Comparison of ENCODE assay signal across 7 cellular contexts in the genomic region with DNA sequence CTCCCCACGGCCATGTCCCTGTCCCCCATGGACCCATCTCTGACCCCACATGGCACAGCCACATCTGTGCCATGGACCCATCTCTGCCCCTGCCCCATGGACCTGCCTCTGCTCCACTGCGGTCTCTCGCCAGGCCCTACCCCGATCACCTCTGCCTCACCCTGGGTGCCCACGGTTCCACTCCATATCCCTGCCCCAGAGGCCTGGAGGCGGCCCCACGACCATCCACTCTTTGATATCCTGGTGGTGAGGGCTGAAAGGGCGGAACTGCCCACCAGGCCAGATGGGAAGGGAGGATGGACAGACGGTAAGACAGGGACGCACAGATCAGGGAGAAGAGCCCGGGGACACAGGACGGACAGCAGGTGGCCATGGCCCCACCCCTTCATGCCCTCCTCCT. TPM values are rescaled to one million over a fixed set of nuclear protein-coding genes. Genes with fewer than 3 reads are reported as not detected.
DNase-seq lines count a peak whose midpoint lies in the region; TF ChIP-seq lines count a peak whose summit lies in the region.

No MANE protein-coding gene starts in this region.

- no peak overlapping the region for H2BK120ac ChIP-seq in neuronal stem cell (ENCODE audit: low read depth, low read length)

- peak overlapping the region; percentile 84 for H3K18ac ChIP-seq in neuronal stem cell (ENCODE audit: low read length)

- peaks cover 14% of the 10 kb centered on the region for H3K36me3 ChIP-seq in DOHH2 (ENCODE audit: control insufficient read depth, low read length)
- peaks cover 17% of the 10 kb centered on the region for H3K36me3 ChIP-seq in OCI-LY3 (replicated peaks; ENCODE audit: low read depth, low read length)
- H3K36me3 ChIP-seq in neuronal stem cell (replicated peaks in 1 of 2; ENCODE audit: control insufficient read depth in 2 of 2, insufficient read depth in 2 of 2, low read length in 2 of 2): peaks cover 23 to 35% of the 10 kb centered on the region in 2 donors
- no peaks in the 10 kb centered on the region for H3K36me3 ChIP-seq in MM.1S (replicated peaks; ENCODE audit: insufficient read depth, low read length)

- H3K27ac ChIP-seq in DOHH2 (ENCODE audit: low read depth, low read length): no peak overlapping the region
- H3K27ac ChIP-seq in OCI-LY3 (ENCODE audit: low read length): no peak overlapping the region
- peak overlapping the region; percentile 78 for H3K27ac ChIP-seq in epithelial cell of prostate
- H3K27ac ChIP-seq in neuronal stem cell (replicated peaks; ENCODE audit: low read length): no peak overlapping the region
- no peak overlapping the region for H3K27ac ChIP-seq in MM.1S (ENCODE audit: low read length)

- H3K79me2 ChIP-seq in DOHH2 (ENCODE audit: control insufficient read depth, low read length) (no peaks in the 10 kb centered on the region), OCI-LY3 (ENCODE audit: low read length) (no peaks in the 10 kb centered on the region), MM.1S (ENCODE audit: low read length) (no peaks in the 10 kb centered on the region)

- no peaks in the 10 kb centered on the region for H3F3A ChIP-seq in DOHH2 (ENCODE audit: control insufficient read depth, insufficient read depth)
- no peaks in the 10 kb centered on the region for H3F3A ChIP-seq in MM.1S (ENCODE audit: insufficient read depth, low read length)

- H3K23ac ChIP-seq in neuronal stem cell (ENCODE audit: low read depth, low read length, poor library complexity): peak overlapping the region; percentile 97

- H3K9me3 ChIP-seq in DOHH2 (ENCODE audit: control insufficient read depth, insufficient read depth, low read length): no peaks in the 10 kb centered on the region
- H3K9me3 ChIP-seq in OCI-LY3 (ENCODE audit: insufficient read depth, low read length): no peaks in the 10 kb centered on the region
- H3K9me3 ChIP-seq in neuronal stem cell (replicated peaks in 1 of 2; ENCODE audit: control insufficient read depth in 2 of 2, insufficient read depth in 1 of 2, low read depth in 1 of 2, low read length in 2 of 2): no peaks in the 10 kb centered on the region
- H3K9me3 ChIP-seq in MM.1S (replicated peaks; ENCODE audit: insufficient read depth, low read length): no peaks in the 10 kb centered on the region

- no peak overlapping the region for H4K91ac ChIP-seq in neuronal stem cell (ENCODE audit: low read depth, low read length, poor library complexity)

- no peak overlapping the region for H3K14ac ChIP-seq in neuronal stem cell (ENCODE audit: low read length)

- no peak overlapping the region for H2BK15ac ChIP-seq in neuronal stem cell (ENCODE audit: low read length)

- peaks cover 8% of the 10 kb centered on the region; the same call in 1 of the 2 replicates for H3K27me3 ChIP-seq in DOHH2 (ENCODE audit: control insufficient read depth, low read length)
- H3K27me3 ChIP-seq in OCI-LY3 (ENCODE audit: low read depth, low read length): no peaks in the 10 kb centered on the region
- peaks cover 0 to 6% (median 0%) of the 10 kb centered on the region in 3 experiments for H3K27me3 ChIP-seq in neuronal stem cell (ENCODE audit: control insufficient read depth in 3 of 3, insufficient read depth in 3 of 3, low read depth in 1 of 3, low read length in 3 of 3)
- peaks cover 48% of the 10 kb centered on the region for H3K27me3 ChIP-seq in MM.1S (replicated peaks; ENCODE audit: insufficient read depth, low read length)

- H2AK5ac ChIP-seq in neuronal stem cell (ENCODE audit: low read depth, low read length): peak overlapping the region; percentile 99

- no peak overlapping the region for H4K8ac ChIP-seq in neuronal stem cell (ENCODE audit: low read depth, low read length)

- no CpG with 5 or more reads among the region's 12 CpGs for WGBS in neuronal stem cell (ENCODE audit: extremely low coverage in 2 of 2, insufficient read length in 2 of 2, insufficient replicate concordance in 1 of 2), 2 donors

- no peak overlapping the region for H3K4ac ChIP-seq in neuronal stem cell (ENCODE audit: low read length)

- peak overlapping the region; percentile 22; the same call in 1 of the 2 replicates for H3K4me3 ChIP-seq in DOHH2 (ENCODE audit: low read length)
- H3K4me3 ChIP-seq in OCI-LY3 (ENCODE audit: low read length): peak overlapping the region; percentile 32
- no peak overlapping the region for H3K4me3 ChIP-seq in neuronal stem cell (ENCODE audit: low read length in 2 of 2)
- H3K4me3 ChIP-seq in MM.1S (ENCODE audit: low read length): no peak overlapping the region

- DNase-seq in epithelial cell of prostate (ENCODE audit: low read depth, low spot score) (no peak), neuronal stem cell (ENCODE audit: low spot score) (no peak), MM.1S (no peak), GDM1 (lab: John Stamatoyannopoulos, UW) (no peak)
- no peak for DNase-seq in stimulated activated CD4-positive, alpha-beta T cell treated with anti-CD3 and anti-CD28 coated beads, Interleukin-4, amount 100 ng/mL, for 24 hours

- H2AFZ ChIP-seq in OCI-LY3 (ENCODE audit: low read depth, low read length) (no peak overlapping the region), neuronal stem cell (ENCODE audit: low read length) (no peak overlapping the region), MM.1S (ENCODE audit: low read length) (no peak overlapping the region)

- H2BK5ac ChIP-seq in neuronal stem cell (ENCODE audit: low read length): peak overlapping the region; percentile 95

- H3K9me2 ChIP-seq in DOHH2 (replicated peaks; ENCODE audit: control insufficient read depth, low read length) (no peaks in the 10 kb centered on the region), MM.1S (replicated peaks; ENCODE audit: insufficient read depth, low read length) (no peaks in the 10 kb centered on the region)

- no peaks in the 10 kb centered on the region for H3K79me1 ChIP-seq in neuronal stem cell (ENCODE audit: low read depth, low read length)

- H4K20me1 ChIP-seq in DOHH2 (ENCODE audit: control insufficient read depth, insufficient read depth, low read depth, low read length) (no peaks in the 10 kb centered on the region; the same call in 1 of the 2 replicates), OCI-LY3 (ENCODE audit: insufficient read depth, low read length) (0 out of 2 replicates have a peak, but pooled peaks cover 3% of the 10 kb centered on the region), MM.1S (ENCODE audit: insufficient read depth, low read length) (no peaks in the 10 kb centered on the region)

- H3K9ac ChIP-seq in OCI-LY3 (ENCODE audit: low read length) (no peak overlapping the region), neuronal stem cell (ENCODE audit: low read depth, low read length, poor library complexity) (peak overlapping the region; percentile 75), MM.1S (ENCODE audit: low read length) (no peak overlapping the region)

- H3K4me2 ChIP-seq in DOHH2 (ENCODE audit: low read length) (peak overlapping the region; percentile 42), OCI-LY3 (ENCODE audit: low read length) (peak overlapping the region; percentile 49), neuronal stem cell (ENCODE audit: insufficient read depth, low read length, poor library complexity, severe bottlenecking) (no peak overlapping the region), MM.1S (ENCODE audit: low read depth, low read length) (no peak overlapping the region)

- peak overlapping the region; percentile 73 for H2BK12ac ChIP-seq in neuronal stem cell (ENCODE audit: low read length)

- TF ChIP-seq CTCF in DOHH2 (IDR thresholded peaks at IDR 0.05; ENCODE audit: low read depth, low read length, poor library complexity, severe bottlenecking) (no peak), OCI-LY3 (IDR thresholded peaks at IDR 0.05; ENCODE audit: low read depth, low read length) (no peak), MM.1S (IDR thresholded peaks at IDR 0.05; ENCODE audit: low read length) (no peak)

- peaks cover 20% of the 10 kb centered on the region for H3K4me1 ChIP-seq in DOHH2 (ENCODE audit: control insufficient read depth, low read length)
- H3K4me1 ChIP-seq in OCI-LY3 (ENCODE audit: low read length): peaks cover 17% of the 10 kb centered on the region
- H3K4me1 ChIP-seq in neuronal stem cell (ENCODE audit: control insufficient read depth in 2 of 2, insufficient read depth in 1 of 2, low read depth in 1 of 2, low read length in 2 of 2): peaks cover 2 to 19% of the 10 kb centered on the region in 2 donors
- H3K4me1 ChIP-seq in MM.1S (ENCODE audit: low read length): no peaks in the 10 kb centered on the region

RNA-seq across cellular contexts. Expression of gene PTGER1, which starts 0.3 kb away (rescaled TPM):
- 0.26 TPM for polyA plus RNA-seq in neuronal stem cell (2013, experiment 1 of 2)
- polyA plus RNA-seq in neuronal stem cell (2013, experiment 2 of 2): 0.29 TPM

RNA-seq across cellular contexts. Expression of gene GIPC1, which starts 21.1 kb away (rescaled TPM):
- polyA plus RNA-seq in neuronal stem cell (2013, experiment 1 of 2): 47.5 TPM
- polyA plus RNA-seq in neuronal stem cell (2013, experiment 2 of 2): 45.1 TPM

RNA-seq across cellular contexts. Expression of gene PKN1, which starts 41.7 kb away (rescaled TPM):
- polyA plus RNA-seq in neuronal stem cell (2013, experiment 1 of 2): 70.0 TPM
- 68.8 TPM for polyA plus RNA-seq in neuronal stem cell (2013, experiment 2 of 2)

RNA-seq across cellular contexts. Expression of gene DNAJB1, which starts 43.4 kb away (rescaled TPM):
- 49.6 TPM for polyA plus RNA-seq in neuronal stem cell (2013, experiment 1 of 2)
- polyA plus RNA-seq in neuronal stem cell (2013, experiment 2 of 2): 49.2 TPM

RNA-seq across cellular contexts. Expression of gene TECR, which starts 54.6 kb away (rescaled TPM):
- polyA plus RNA-seq in neuronal stem cell (2013, experiment 1 of 2): 225 TPM
- 213 TPM for polyA plus RNA-seq in neuronal stem cell (2013, experiment 2 of 2)

Comparison
In these comparisons a context has a peak if more than half of its experiments do, and no peak if none do; other contexts are left out.
1. H3K4me2 ChIP-seq: peak in DOHH2 (single experiment) and OCI-LY3 (single experiment); none in neuronal stem cell (single experiment) and MM.1S (single experiment).
2. H3K4me3 ChIP-seq: peak in DOHH2 (single experiment) and OCI-LY3 (single experiment); none in neuronal stem cell (0 of 2) and MM.1S (single experiment).